20 cellular contexts compared by ENCODE assay signal in genomic region chr6:35291491-35291890, GRCh38. TPM values are rescaled to one million over a fixed set of nuclear protein-coding genes. Genes with fewer than 3 reads are reported as not detected.
DNase-seq lines count a peak whose midpoint lies in the region; ATAC-seq lines count a peak whose summit lies in the region.
"Had no signal": no experiment of that assay in that cellular context is flagged by ENCODE, and none has a peak within 500 bp of the region (broad histone marks: within the 10 kb centered on the region; RNA-seq: fewer than 3 reads in every experiment).

No MANE protein-coding gene starts in this region.

- no peak overlapping the region for H3K4me3 ChIP-seq in BLaER1 treated with 17β-estradiol and CSF1 and Interleukin-3, amounts not matched to agents 10 nM and 100 nM
- H3K4me3 ChIP-seq: GM12878 had no signal

- DNase-seq in activated naive CD4-positive, alpha-beta T cell treated with anti-CD3 and anti-CD28 coated beads, Interleukin-2, amount 50 U/mL, for 72 hours (ENCODE audit: low spot score in 2 of 2), result no peak
- no peak for DNase-seq in activated naive CD4-positive, alpha-beta T cell treated with anti-CD3 and anti-CD28 coated beads for 36 hours
- DNase-seq in mesenteric fat pad (ENCODE audit: low spot score) (peak; percentile 86), posterior vena cava (ENCODE audit: low spot score) (peak; percentile 35), NCI-H748 treated with DMSO at 0.1 percent for 48 hours (lab: John Stamatoyannopoulos, UW) (no peak)
- DNase-seq in stimulated activated CD4-positive, alpha-beta T cell treated with anti-CD3 and anti-CD28 coated beads, Interleukin-2, amount 100 ng/mL, for 24 hours, result no peak
- DNase-seq: 8988T; C1 segment of cervical spinal cord; CD4-positive, CD25-positive, alpha-beta regulatory T cell; CD8-positive, alpha-beta memory T cell; COR-L47; DMS 273 treated with DMSO at 0.1 percent for 48 hours; DMS53; DND-41; EL; H9 had no signal

- peaks cover 0 to 43% (median 6%) of the 10 kb centered on the region in 11 experiments; a peak in 6 of 22 replicates for H4K20me1 ChIP-seq in BLaER1 treated with 17β-estradiol and CSF1 and Interleukin-3, amounts not matched to agents 10 nM and 100 nM

- H3K9ac ChIP-seq in BLaER1 treated with 17β-estradiol and CSF1 and Interleukin-3, amounts not matched to agents 10 nM and 100 nM, result no peak overlapping the region

- H3K9me3 Mint-ChIP-seq in activated naive CD4-positive, alpha-beta T cell treated with anti-CD3 and anti-CD28 coated beads, Interleukin-2, amount 50 U/mL, for 72 hours, result no peaks in the 10 kb centered on the region
- H3K9me3 Mint-ChIP-seq in activated naive CD4-positive, alpha-beta T cell treated with anti-CD3 and anti-CD28 coated beads for 36 hours, result no peaks in the 10 kb centered on the region
- H3K9me3 Mint-ChIP-seq: CD4-positive, CD25-positive, alpha-beta regulatory T cell; CD8-positive, alpha-beta memory T cell; H9 had no signal

- H3K4me1 Mint-ChIP-seq in activated naive CD4-positive, alpha-beta T cell treated with anti-CD3 and anti-CD28 coated beads for 36 hours (ENCODE audit: low read depth), result no peaks in the 10 kb centered on the region
- H3K4me1 Mint-ChIP-seq: H9 had no signal

- no peak overlapping the region for H3K4me3 Mint-ChIP-seq in activated naive CD4-positive, alpha-beta T cell treated with anti-CD3 and anti-CD28 coated beads for 36 hours
- H3K4me3 Mint-ChIP-seq: CD8-positive, alpha-beta memory T cell; H9 had no signal

- H3K9me3 ChIP-seq in BLaER1 treated with 17β-estradiol and CSF1 and Interleukin-3, amounts not matched to agents 10 nM and 100 nM (replicated peaks in 1 of 11), result no peaks in the 10 kb centered on the region

- peak overlapping the region in 8 of 11 experiments; percentile 57 to 98 (median 78); a peak in 15 of 22 replicates for H3K4me2 ChIP-seq in BLaER1 treated with 17β-estradiol and CSF1 and Interleukin-3, amounts not matched to agents 10 nM and 100 nM

- no peaks in the 10 kb centered on the region for H3K27me3 ChIP-seq in BLaER1 treated with 17β-estradiol and CSF1 and Interleukin-3, amounts not matched to agents 10 nM and 100 nM

- CTCF ChIA-PET in activated naive CD4-positive, alpha-beta T cell treated with anti-CD3 and anti-CD28 coated beads for 36 hours (lab: Charles Lee), result interaction anchor here (2.8 kb wide), 1 partner anchor 36 kb away, joined by 27 read pairs; no protein-coding TSS in a partner anchor

- peaks cover 7 to 54% (median 49%) of the 10 kb centered on the region in 10 experiments for H3K4me1 ChIP-seq in BLaER1 treated with 17β-estradiol and CSF1 and Interleukin-3, amounts not matched to agents 10 nM and 100 nM

- peak overlapping the region; percentile 56 to 65 for H3K27ac Mint-ChIP-seq in activated naive CD4-positive, alpha-beta T cell treated with anti-CD3 and anti-CD28 coated beads, Interleukin-2, amount 50 U/mL, for 72 hours
- H3K27ac Mint-ChIP-seq in activated naive CD4-positive, alpha-beta T cell treated with anti-CD3 and anti-CD28 coated beads for 36 hours, result no peak overlapping the region

- no peak for ATAC-seq in activated naive CD4-positive, alpha-beta T cell treated with anti-CD3 and anti-CD28 coated beads, Interleukin-2, amount 50 U/mL, for 72 hours
- ATAC-seq in HG03460 (IDR thresholded peaks at IDR 0.05; ENCODE audit: unreplicated experiment), result no peak
- ATAC-seq: GM12878 had no signal

- H3K27me3 Mint-ChIP-seq in activated naive CD4-positive, alpha-beta T cell treated with anti-CD3 and anti-CD28 coated beads for 36 hours (ENCODE audit: low read depth), result no peaks in the 10 kb centered on the region
- H3K27me3 Mint-ChIP-seq: CD4-positive, CD25-positive, alpha-beta regulatory T cell; CD8-positive, alpha-beta memory T cell had no signal

- intact Hi-C loops in activated naive CD4-positive, alpha-beta T cell treated with anti-CD3 and anti-CD28 coated beads for 36 hours (cut with micrococcal nuclease), result no loop called here
- intact Hi-C loops in posterior vena cava (cut with DNase I), result no loop called here

- H3K36me3 ChIP-seq in BLaER1 treated with 17β-estradiol and CSF1 and Interleukin-3, amounts not matched to agents 10 nM and 100 nM, result peaks cover 54 to 95% (median 80%) of the 10 kb centered on the region in 11 experiments

- H3K27ac ChIP-seq in BLaER1 treated with 17β-estradiol and CSF1 and Interleukin-3, amounts not matched to agents 10 nM and 100 nM, result no peak overlapping the region
- H3K27ac ChIP-seq: HL-60 had no signal

- H3K36me3 Mint-ChIP-seq in activated naive CD4-positive, alpha-beta T cell treated with anti-CD3 and anti-CD28 coated beads, Interleukin-2, amount 50 U/mL, for 72 hours, result no peaks in the 10 kb centered on the region
- peaks cover 15% of the 10 kb centered on the region for H3K36me3 Mint-ChIP-seq in activated naive CD4-positive, alpha-beta T cell treated with anti-CD3 and anti-CD28 coated beads for 36 hours (ENCODE audit: low read depth)

RNA-seq across cellular contexts. Expression of gene DEF6, which starts 6.1 kb away (rescaled TPM):
- total RNA-seq in activated naive CD4-positive, alpha-beta T cell treated with anti-CD3 and anti-CD28 coated beads, Interleukin-2, amount 50 U/mL, for 72 hours, result 100 to 1,000 TPM; 107 to 156 TPM
- 10 to 100 TPM; 89.9 to 90.6 TPM for total RNA-seq in activated naive CD4-positive, alpha-beta T cell treated with anti-CD3 and anti-CD28 coated beads for 36 hours
- total RNA-seq in mesenteric fat pad, result 7.8 TPM
- 1 to 10 TPM; 5.5 to 6.0 TPM for total RNA-seq in posterior vena cava

RNA-seq across cellular contexts. Expression of gene ZNF76, which starts 32.0 kb away (rescaled TPM):
- total RNA-seq in activated naive CD4-positive, alpha-beta T cell treated with anti-CD3 and anti-CD28 coated beads, Interleukin-2, amount 50 U/mL, for 72 hours, result 10 to 100 TPM; 48.6 to 55.7 TPM
- 10 to 100 TPM; 32.4 to 38.2 TPM for total RNA-seq in activated naive CD4-positive, alpha-beta T cell treated with anti-CD3 and anti-CD28 coated beads for 36 hours
- total RNA-seq in mesenteric fat pad (24.5 TPM), posterior vena cava (10 to 100 TPM; 23.1 to 29.6 TPM)

RNA-seq across cellular contexts. Expression of gene PPARD, which starts 50.9 kb away (rescaled TPM):
- total RNA-seq in activated naive CD4-positive, alpha-beta T cell treated with anti-CD3 and anti-CD28 coated beads, Interleukin-2, amount 50 U/mL, for 72 hours, result 10 to 100 TPM; 23.2 to 25.1 TPM
- total RNA-seq in activated naive CD4-positive, alpha-beta T cell treated with anti-CD3 and anti-CD28 coated beads for 36 hours, result 10 to 100 TPM; 10.8 to 11.2 TPM
- 17.5 TPM for total RNA-seq in mesenteric fat pad
- total RNA-seq in posterior vena cava, result 10 to 100 TPM; 16.3 to 19.8 TPM

Comparison
In these comparisons a context has a peak if more than half of its experiments do, and no peak if none do; other contexts are left out.
1. DNase-seq: peak in mesenteric fat pad (single experiment) and posterior vena cava (single experiment); none in activated naive CD4-positive, alpha-beta T cell treated with anti-CD3 and anti-CD28 coated beads, Interleukin-2, amount 50 U/mL, for 72 hours (0 of 2), activated naive CD4-positive, alpha-beta T cell treated with anti-CD3 and anti-CD28 coated beads for 36 hours (single experiment), NCI-H748 treated with DMSO at 0.1 percent for 48 hours (single experiment) and stimulated activated CD4-positive, alpha-beta T cell treated with anti-CD3 and anti-CD28 coated beads, Interleukin-2, amount 100 ng/mL, for 24 hours (0 of 2).
2. RNA of gene DEF6, which starts 6.1 kb away (total RNA-seq): 107 to 156 TPM in activated naive CD4-positive, alpha-beta T cell treated with anti-CD3 and anti-CD28 coated beads, Interleukin-2, amount 50 U/mL, for 72 hours and 89.9 to 90.6 TPM in activated naive CD4-positive, alpha-beta T cell treated with anti-CD3 and anti-CD28 coated beads for 36 hours; 7.8 TPM in mesenteric fat pad (single experiment) and 5.5 to 6.0 TPM in posterior vena cava; every median in the first group is over 10 times any median in the second.